ENCODE assay signal across 8 cellular contexts in the genomic region with DNA sequence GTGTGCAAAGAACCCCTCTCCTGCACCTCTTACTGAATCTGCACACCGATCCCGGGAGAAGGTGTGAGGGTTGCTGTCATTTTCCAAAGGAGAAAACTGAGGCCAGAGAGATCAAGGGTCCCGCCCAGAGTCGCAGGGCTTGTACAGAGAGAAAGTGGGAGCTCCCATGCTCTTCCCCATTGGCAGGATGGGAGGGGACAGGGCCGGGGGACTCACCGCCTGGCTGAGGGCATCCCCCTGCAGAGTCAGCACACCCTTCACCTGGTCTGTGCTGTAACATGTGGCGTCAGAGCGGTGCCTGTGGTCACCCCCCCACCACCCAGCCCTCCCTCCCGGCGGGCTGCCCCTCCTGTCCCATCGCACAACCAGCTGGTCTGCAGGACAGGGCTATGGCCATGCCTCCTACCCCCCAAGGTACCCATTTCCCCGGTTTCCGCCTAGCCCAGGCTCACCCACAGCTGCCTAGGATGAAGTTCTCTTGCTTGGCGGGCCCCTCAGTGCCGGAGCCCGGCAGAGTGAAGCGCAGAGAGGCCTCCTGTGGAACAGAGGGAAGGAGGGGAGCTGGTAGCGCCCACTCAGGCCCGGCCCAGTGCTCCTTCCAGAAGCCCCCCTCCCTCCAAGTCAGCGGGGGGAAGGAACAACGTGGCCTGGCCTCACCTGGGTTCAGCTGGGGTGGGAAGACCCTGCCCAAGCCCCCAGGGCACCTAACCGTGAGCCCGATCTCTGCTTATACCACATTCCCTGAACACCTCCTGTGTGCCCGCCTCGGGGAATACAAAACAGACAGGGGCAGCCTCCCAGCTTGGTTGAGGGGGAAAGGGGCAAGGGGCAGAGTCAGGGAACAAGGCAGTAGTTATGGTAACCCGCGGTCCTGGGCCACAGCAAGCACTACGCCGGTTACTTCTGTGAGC. TPM values are rescaled to one million over a fixed set of nuclear protein-coding genes. Genes with fewer than 3 reads are reported as not detected.
A peak's percentile ranks its signal among the peaks of the same experiment; 100 is the strongest.
DNase-seq lines count a peak whose midpoint lies in the region; ATAC-seq and TF ChIP-seq lines count a peak whose summit lies in the region.

No MANE protein-coding gene starts in this region.

- H3K9ac ChIP-seq in parathyroid adenoma, result no peak overlapping the region

- H3K9me3 ChIP-seq in DOHH2 (ENCODE audit: control insufficient read depth, insufficient read depth, low read length), result no peaks in the 10 kb centered on the region
- H3K9me3 ChIP-seq in parathyroid adenoma (ENCODE audit: control insufficient read depth, low read length), result no peaks in the 10 kb centered on the region

- H3K9me2 ChIP-seq in DOHH2 (replicated peaks; ENCODE audit: control insufficient read depth, low read length), result no peaks in the 10 kb centered on the region

- H3K79me2 ChIP-seq in DOHH2 (ENCODE audit: control insufficient read depth, low read length) (no peaks in the 10 kb centered on the region), parathyroid adenoma (no peaks in the 10 kb centered on the region)

- H3K36me3 ChIP-seq in DOHH2 (ENCODE audit: control insufficient read depth, low read length) (peaks cover 14% of the 10 kb centered on the region), parathyroid adenoma (ENCODE audit: control insufficient read depth, insufficient read depth, low read length) (no peaks in the 10 kb centered on the region)

- peak overlapping the region; percentile 91 for H2AFZ ChIP-seq in parathyroid adenoma

- H3F3A ChIP-seq in DOHH2 (ENCODE audit: control insufficient read depth, insufficient read depth), result peaks cover 7% of the 10 kb centered on the region; the same call in 1 of the 2 replicates

- H3K27me3 ChIP-seq in DOHH2 (ENCODE audit: control insufficient read depth, low read length) (no peaks in the 10 kb centered on the region), parathyroid adenoma (ENCODE audit: control insufficient read depth, insufficient read depth, low read length) (no peaks in the 10 kb centered on the region), foreskin keratinocyte (no peaks in the 10 kb centered on the region)

- H3K27ac ChIP-seq in DOHH2 (ENCODE audit: low read depth, low read length) (peak overlapping the region; percentile 38; the same call in 1 of the 2 replicates), RWPE1 (peak overlapping the region; percentile 98), parathyroid adenoma (peak overlapping the region; percentile 79), foreskin keratinocyte (no peak overlapping the region)

- no peaks in the 10 kb centered on the region for H4K20me1 ChIP-seq in DOHH2 (ENCODE audit: control insufficient read depth, insufficient read depth, low read depth, low read length)

- TF ChIP-seq CTCF in DOHH2 (IDR thresholded peaks at IDR 0.05; ENCODE audit: low read depth, low read length, poor library complexity, severe bottlenecking) (no peak), RWPE1 (conservative IDR thresholded peaks at IDR 0.05; ENCODE audit: low read depth) (no peak), parathyroid adenoma (IDR thresholded peaks at IDR 0.05) (no peak), foreskin keratinocyte (conservative IDR thresholded peaks at IDR 0.05) (no peak), GM10248 (IDR thresholded peaks at IDR 0.05; ENCODE audit: control extremely low read depth, extremely low read depth, low read depth, missing control alignments) (no peak)

- CTCF ChIA-PET in RWPE1 (lab: Yijun Ruan, JAX), result no interaction called here
- CTCF ChIA-PET in GM10248 (lab: Yijun Ruan, JAX), result interaction anchor here (1.8 kb wide), 1 partner anchor 110 kb away, joined by 4 read pairs; no protein-coding TSS in a partner anchor

- ATAC-seq in esophagus mucosa (peak; percentile 1), foreskin keratinocyte (no peak)

- H3K4me2 ChIP-seq in DOHH2 (ENCODE audit: low read length), result peak overlapping the region; percentile 94
- H3K4me2 ChIP-seq in parathyroid adenoma (ENCODE audit: low read length), result peak overlapping the region; percentile 96

- H3K4me3 ChIP-seq in DOHH2 (ENCODE audit: low read length) (peak overlapping the region; percentile 87), parathyroid adenoma (ENCODE audit: low read depth, low read length) (peak overlapping the region; percentile 92)

- POLR2A ChIA-PET in RWPE1 (lab: Yijun Ruan, JAX; ENCODE audit: low non-redundant PET), result no interaction called here
- POLR2A ChIA-PET in GM10248 (lab: Yijun Ruan, JAX), result interaction anchor here (1.3 kb wide), 1 partner anchor 29 kb away, joined by 3 read pairs; no protein-coding TSS in a partner anchor

- no peak for DNase-seq in RWPE1 (ENCODE audit: low spot score)
- DNase-seq in foreskin keratinocyte, result no peak
- DNase-seq in NCI-H510A treated with DMSO at 0.1 percent for 48 hours (lab: John Stamatoyannopoulos, UW), result no peak
- no peak for DNase-seq in middle frontal gyrus (ENCODE audit: extremely low spot score, low spot score)
- DNase-seq in GM10248 (ENCODE audit: extremely low spot score), result no peak

- H3K4me1 ChIP-seq in DOHH2 (ENCODE audit: control insufficient read depth, low read length) (peaks cover 32% of the 10 kb centered on the region), parathyroid adenoma (peaks cover 10% of the 10 kb centered on the region), foreskin keratinocyte (peaks cover 10% of the 10 kb centered on the region)

RNA-seq across cellular contexts. Expression of a gene that starts 1.1 kb away (rescaled TPM):
- total RNA-seq in esophagus mucosa, result 21.3 TPM
- 22.5 and 23.6 TPM in 2 replicates for total RNA-seq in foreskin keratinocyte
- polyA plus RNA-seq in foreskin keratinocyte, result 27.3 and 27.6 TPM in 2 replicates

RNA-seq across cellular contexts. Expression of a gene that starts 6.1 kb away (rescaled TPM):
- total RNA-seq in esophagus mucosa (12.9 TPM), foreskin keratinocyte (47.9 and 80.8 TPM in 2 replicates)
- 77.8 and 118 TPM in 2 replicates for polyA plus RNA-seq in foreskin keratinocyte

RNA-seq across cellular contexts. Expression of a gene that starts 13.2 kb away (rescaled TPM):
- total RNA-seq in esophagus mucosa (not detected), foreskin keratinocyte (not detected in 2 replicates)
- not detected in 2 replicates for polyA plus RNA-seq in foreskin keratinocyte

RNA-seq across cellular contexts. Expression of a gene that starts 34.3 kb away (rescaled TPM):
- total RNA-seq in esophagus mucosa, result 5.2 TPM
- 8.5 and 8.8 TPM in 2 replicates for total RNA-seq in foreskin keratinocyte
- polyA plus RNA-seq in foreskin keratinocyte, result 4.2 and 5.5 TPM in 2 replicates

RNA-seq across cellular contexts. Expression of a gene that starts 45.8 kb away (rescaled TPM):
- total RNA-seq in esophagus mucosa (49.9 TPM), foreskin keratinocyte (47.7 and 53.0 TPM in 2 replicates)
- polyA plus RNA-seq in foreskin keratinocyte, result 22.3 and 29.2 TPM in 2 replicates
